ENCODE assay signal across 25 cellular contexts in genomic region chr2:52510432-52510831, GRCh38.
"Had no signal": no experiment of that assay in that cellular context is flagged by ENCODE, and none has a peak within 500 bp of the region (broad histone marks: within the 10 kb centered on the region; RNA-seq: fewer than 3 reads in every experiment).

No MANE protein-coding gene starts in this region.

- H3K36me3 ChIP-seq: cardiac muscle cell, left ventricle myocardium inferior, tibial artery had no signal

- ATAC-seq: activated naive CD8-positive, alpha-beta T cell treated with anti-CD3 and anti-CD28 coated beads, Interleukin-2, amount 50 U/mL, for 24 hours; activated T-cell treated with anti-CD3 and anti-CD28 coated beads, Interleukin-2, amount 50 U/mL, for 72 hours; naive thymus-derived CD4-positive, alpha-beta T cell; sciatic nerve; stimulated activated effector memory CD8-positive, alpha-beta T cell treated with anti-CD3 and anti-CD28 coated beads, Interleukin-12 subunit alpha, Interleukin-12 subunit beta, amount 100 ng/mL, for 72 hours; stimulated activated naive CD8-positive, alpha-beta T cell treated with anti-CD3 and anti-CD28 coated beads, Interleukin-15, amount 100 ng/mL, for 72 hours; T-helper 17 cell had no signal

- FAIRE-seq: frontal cortex, small intestine had no signal

- H3K4me3 ChIP-seq: cardiac muscle cell, hepatocyte, left ventricle myocardium inferior, neural progenitor cell, tibial artery had no signal

- DNase-seq: activated B cell treated with CpG ODN at 0.5 μM for 24 hours; activated CD4-positive, alpha-beta T cell treated with anti-CD3 and anti-CD28 coated beads for 4 hours; activated CD4-positive, alpha-beta T cell treated with anti-CD3 and anti-CD28 coated beads, Interleukin-2, amount 50 U/mL, for 48 hours; activated effector memory CD4-positive, alpha-beta T cell treated with anti-CD3 and anti-CD28 coated beads, Interleukin-2, amount 50 U/mL, for 16 hours; activated naive CD4-positive, alpha-beta T cell treated with anti-CD3 and anti-CD28 coated beads, Interleukin-2, amount 50 U/mL, for 16 hours; activated naive CD8-positive, alpha-beta T cell treated with anti-CD3 and anti-CD28 coated beads, Interleukin-2, amount 50 U/mL, for 24 hours; activated T-cell treated with anti-CD3 and anti-CD28 coated beads, Interleukin-2, amount 50 U/mL, for 72 hours; aorta; dermis blood vessel endothelial cell; effector CD8-positive, alpha-beta T cell; glutamatergic neuron; left ventricle myocardium inferior; naive thymus-derived CD4-positive, alpha-beta T cell; posterior cingulate gyrus; small intestine; stimulated activated CD4-positive, alpha-beta T cell treated with anti-CD3 and anti-CD28 coated beads, Interleukin-2, amount 100 ng/mL, for 24 hours; stimulated activated naive CD8-positive, alpha-beta T cell treated with anti-CD3 and anti-CD28 coated beads, Interleukin-15, amount 100 ng/mL, for 72 hours; T-helper 17 cell; tibial artery had no signal

- H3K27ac ChIP-seq: cardiac muscle cell, hepatocyte, left ventricle myocardium inferior, neural progenitor cell, tibial artery had no signal

- H3K4me2 ChIP-seq: hepatocyte, neural progenitor cell had no signal

- H3K27me3 ChIP-seq: cardiac muscle cell, hepatocyte, neural progenitor cell, tibial artery had no signal

- H2AFZ ChIP-seq: hepatocyte, neural progenitor cell had no signal

- H3K9me3 ChIP-seq: left ventricle myocardium inferior, tibial artery had no signal

- H3K9ac ChIP-seq: neural progenitor cell had no signal

- H3K79me2 ChIP-seq: hepatocyte had no signal

- H3K4me1 ChIP-seq: left ventricle myocardium inferior, neural progenitor cell, tibial artery had no signal
